In genomic region chr4:75715105-75715799, GRCh38 we compare ENCODE assay signal across 12 cellular contexts. TPM values are rescaled to one million over a fixed set of nuclear protein-coding genes. Genes with fewer than 3 reads are reported as not detected.
DNase-seq lines count a peak whose midpoint lies in the region; ATAC-seq, FAIRE-seq and TF ChIP-seq lines count a peak whose summit lies in the region.
"Had no signal": no experiment of that assay in that cellular context is flagged by ENCODE, and none has a peak within 500 bp of the region (broad histone marks: within the 10 kb centered on the region; RNA-seq: fewer than 3 reads in every experiment).

No MANE protein-coding gene starts in this region.

- H3K27me3 Mint-ChIP-seq in activated T-helper 2 cell treated with anti-CD3 and anti-CD28 coated beads, Interferon-gamma antibody, Interleukin-2, Interleukin-4, amounts not matched to agents 10 μg/mL and 5 μg/mL and 100 μg/mL, durations not matched to agents 14 hours and 24 hours and 36 hours (ENCODE audit: low read depth): no peaks in the 10 kb centered on the region

- peak overlapping the region; percentile 52 for H3K4me2 ChIP-seq in skeletal muscle satellite cell (ENCODE audit: low read length)

- H3K27ac Mint-ChIP-seq in activated T-helper 2 cell treated with anti-CD3 and anti-CD28 coated beads, Interferon-gamma antibody, Interleukin-2, Interleukin-4, amounts not matched to agents 10 μg/mL and 5 μg/mL and 100 μg/mL, durations not matched to agents 14 hours and 24 hours and 36 hours: no peak overlapping the region
- H3K27ac Mint-ChIP-seq: activated T-cell treated with anti-CD3 and anti-CD28 coated beads, Interleukin-2, amount 50 U/mL, for 72 hours had no signal

- peaks cover 15% of the 10 kb centered on the region for H3K4me1 Mint-ChIP-seq in activated T-helper 2 cell treated with anti-CD3 and anti-CD28 coated beads, Interferon-gamma antibody, Interleukin-2, Interleukin-4, amounts not matched to agents 10 μg/mL and 5 μg/mL and 100 μg/mL, durations not matched to agents 14 hours and 24 hours and 36 hours (ENCODE audit: low read depth)

- H3K9ac ChIP-seq in skeletal muscle satellite cell (ENCODE audit: low read depth, low read length): peak overlapping the region; percentile 61

- H3K4me3 Mint-ChIP-seq in activated T-helper 2 cell treated with anti-CD3 and anti-CD28 coated beads, Interferon-gamma antibody, Interleukin-2, Interleukin-4, amounts not matched to agents 10 μg/mL and 5 μg/mL and 100 μg/mL, durations not matched to agents 14 hours and 24 hours and 36 hours (ENCODE audit: low read depth): no peak overlapping the region
- H3K4me3 Mint-ChIP-seq: activated T-cell treated with anti-CD3 and anti-CD28 coated beads, Interleukin-2, amount 50 U/mL, for 72 hours had no signal

- FAIRE-seq in GM19239 (lab: Jason Lieb, UNC): peak; percentile 53

- intact Hi-C loops in activated T-helper 2 cell treated with anti-CD3 and anti-CD28 coated beads, Interferon-gamma antibody, Interleukin-2, Interleukin-4, amounts not matched to agents 10 μg/mL and 5 μg/mL and 100 μg/mL, durations not matched to agents 14 hours and 24 hours and 36 hours (cut with micrococcal nuclease): no loop called here

- H3K4me1 ChIP-seq in skeletal muscle satellite cell (ENCODE audit: control insufficient read depth, insufficient read depth, low read length): peaks cover 18% of the 10 kb centered on the region

- TF ChIP-seq CTCF in fibroblast of the aortic adventitia (IDR thresholded peaks at IDR 0.05; ENCODE audit: insufficient read depth, low read length): no peak

- peaks cover 3% of the 10 kb centered on the region for H3K36me3 Mint-ChIP-seq in activated T-helper 2 cell treated with anti-CD3 and anti-CD28 coated beads, Interferon-gamma antibody, Interleukin-2, Interleukin-4, amounts not matched to agents 10 μg/mL and 5 μg/mL and 100 μg/mL, durations not matched to agents 14 hours and 24 hours and 36 hours (ENCODE audit: low read depth)

- no peaks in the 10 kb centered on the region for H3K36me3 ChIP-seq in skeletal muscle satellite cell (ENCODE audit: insufficient read depth, low read length)

- peak overlapping the region; percentile 25 for H3K4me3 ChIP-seq in fibroblast of the aortic adventitia (ENCODE audit: low read depth, low read length)
- H3K4me3 ChIP-seq in skeletal muscle satellite cell (ENCODE audit: low read length): peak overlapping the region; percentile 23
- H3K4me3 ChIP-seq: skin epidermis had no signal

- H3K9me3 Mint-ChIP-seq in activated T-helper 2 cell treated with anti-CD3 and anti-CD28 coated beads, Interferon-gamma antibody, Interleukin-2, Interleukin-4, amounts not matched to agents 10 μg/mL and 5 μg/mL and 100 μg/mL, durations not matched to agents 14 hours and 24 hours and 36 hours: no peaks in the 10 kb centered on the region
- H3K9me3 Mint-ChIP-seq: activated T-cell treated with anti-CD3 and anti-CD28 coated beads, Interleukin-2, amount 50 U/mL, for 72 hours had no signal

- peak; percentile 88 for ATAC-seq in SK-N-SH treated with all-trans-retinoic acid at 6 μM for 48 hours
- ATAC-seq in HG02763 (IDR thresholded peaks at IDR 0.05; ENCODE audit: unreplicated experiment): no peak
- ATAC-seq: activated T-cell treated with anti-CD3 and anti-CD28 coated beads, Interleukin-2, amount 50 U/mL, for 72 hours had no signal

- H3K9me3 ChIP-seq in skeletal muscle satellite cell (replicated peaks; ENCODE audit: low read length): no peaks in the 10 kb centered on the region

- DNase-seq in GM19239 (ENCODE audit: insufficient read length, low spot score) (no peak), fibroblast of the aortic adventitia (ENCODE audit: low read depth) (peak; percentile 76), NCI-H2107 (lab: John Stamatoyannopoulos, UW) (no peak)
- DNase-seq in activated effector memory CD4-positive, alpha-beta T cell treated with Interleukin-2 at 50 U/mL for 16 hours: no peak
- DNase-seq in activated T-helper 2 cell treated with anti-CD3 and anti-CD28 coated beads, Interferon-gamma antibody, Interleukin-2, Interleukin-4, amounts not matched to agents 10 μg/mL and 5 μg/mL and 100 μg/mL, durations not matched to agents 14 hours and 24 hours and 36 hours (ENCODE audit: low spot score): no peak
- DNase-seq: activated T-cell treated with anti-CD3 and anti-CD28 coated beads, Interleukin-2, amount 50 U/mL, for 72 hours; DND-41; NCI-H524 had no signal

- no peaks in the 10 kb centered on the region for H3K27me3 ChIP-seq in skeletal muscle satellite cell (ENCODE audit: control insufficient read depth, insufficient read depth, low read length)

TF ChIP-seq in SK-N-SH treated with all-trans-retinoic acid at 6 μM for 48 hours, 23 proteins besides CTCF, POLR2A, EP300 and RAD21:
- TF ChIP-seq PPARA (CRISPR knock-in tag; IDR thresholded peaks at IDR 0.05; ENCODE audit: borderline replicate concordance): no peak
- TF ChIP-seq CSRNP3 (CRISPR knock-in tag; IDR thresholded peaks at IDR 0.05): no peak
- TF ChIP-seq ESRRG (CRISPR knock-in tag; IDR thresholded peaks at IDR 0.05): no peak
- no peak for TF ChIP-seq POU6F1 (CRISPR knock-in tag; IDR thresholded peaks at IDR 0.05; ENCODE audit: borderline replicate concordance, low read depth)
- no peak for TF ChIP-seq ISL1 (CRISPR knock-in tag; IDR thresholded peaks at IDR 0.05)
- TF ChIP-seq OSR1 (CRISPR knock-in tag; IDR thresholded peaks at IDR 0.05): no peak
- no peak for TF ChIP-seq RARB (CRISPR knock-in tag; IDR thresholded peaks at IDR 0.05)
- no peak for TF ChIP-seq ZNF565 (CRISPR knock-in tag; conservative IDR thresholded peaks at IDR 0.05; ENCODE audit: low read depth)
- TF ChIP-seq BACH2 (CRISPR knock-in tag; IDR thresholded peaks at IDR 0.05; ENCODE audit: borderline replicate concordance): no peak
- TF ChIP-seq CREB5 (CRISPR knock-in tag; IDR thresholded peaks at IDR 0.05; ENCODE audit: low read depth): no peak
- TF ChIP-seq ZFP30 (CRISPR knock-in tag; IDR thresholded peaks at IDR 0.05): no peak
- no peak for TF ChIP-seq ZNF8 (CRISPR knock-in tag; IDR thresholded peaks at IDR 0.05)
- no peak for TF ChIP-seq SNAI2 (CRISPR knock-in tag; IDR thresholded peaks at IDR 0.05)
- no peak for TF ChIP-seq GLIS3 (CRISPR knock-in tag; IDR thresholded peaks at IDR 0.05)
- no peak for TF ChIP-seq ARNTL (CRISPR knock-in tag; IDR thresholded peaks at IDR 0.05; ENCODE audit: borderline replicate concordance, low read depth)
- no peak for TF ChIP-seq CSDC2 (CRISPR knock-in tag; IDR thresholded peaks at IDR 0.05)
TF ChIP-seq in SK-N-SH treated with all-trans-retinoic acid at 6 μM for 48 hours: peak in this region for 0.

RNA-seq across cellular contexts. Expression of gene USO1, which starts 9.1 kb away (rescaled TPM):
- 75.5 and 124 TPM in 2 replicates for total RNA-seq in fibroblast of the aortic adventitia (ENCODE audit: low replicate concordance)
- 92.2 and 109 TPM in 2 replicates for total RNA-seq in skeletal muscle satellite cell (2012; rRNA removed)
- 57.4 and 59.0 TPM in 2 replicates for total RNA-seq in activated T-helper 2 cell treated with anti-CD3 and anti-CD28 coated beads, Interferon-gamma antibody, Interleukin-2, Interleukin-4, amounts not matched to agents 10 μg/mL and 5 μg/mL and 100 μg/mL, durations not matched to agents 14 hours and 24 hours and 36 hours

RNA-seq across cellular contexts. Expression of gene G3BP2, which starts 42.0 kb away (rescaled TPM):
- total RNA-seq in fibroblast of the aortic adventitia (ENCODE audit: low replicate concordance): 177 and 407 TPM in 2 replicates
- total RNA-seq in skeletal muscle satellite cell (2012; rRNA removed): 159 and 164 TPM in 2 replicates
- 143 and 156 TPM in 2 replicates for total RNA-seq in activated T-helper 2 cell treated with anti-CD3 and anti-CD28 coated beads, Interferon-gamma antibody, Interleukin-2, Interleukin-4, amounts not matched to agents 10 μg/mL and 5 μg/mL and 100 μg/mL, durations not matched to agents 14 hours and 24 hours and 36 hours
